Comparison of ENCODE assay signal across 21 cellular contexts in genomic region chr2:235523021-235523420, GRCh38. TPM values are rescaled to one million over a fixed set of nuclear protein-coding genes. Genes with fewer than 3 reads are reported as not detected.
DNase-seq lines count a peak whose midpoint lies in the region; ATAC-seq, FAIRE-seq and TF ChIP-seq lines count a peak whose summit lies in the region.
"Had no signal": no experiment of that assay in that cellular context is flagged by ENCODE, and none has a peak within 500 bp of the region (broad histone marks: within the 10 kb centered on the region; RNA-seq: fewer than 3 reads in every experiment).

No MANE protein-coding gene starts in this region.

- no peak overlapping the region for H3K4me2 ChIP-seq in mesendoderm (ENCODE audit: low read length)
- H3K4me2 ChIP-seq: PC-9 had no signal

- no peak for FAIRE-seq in kidney (lab: Jason Lieb, UNC)
- FAIRE-seq in RCC 7860 (lab: Jason Lieb, UNC): no peak
- FAIRE-seq: D721Med, H54 had no signal

- H3K36me3 ChIP-seq in HEK293 (ENCODE audit: control insufficient read depth in 2 of 2, insufficient read depth in 1 of 2, low read length in 2 of 2): no peaks in the 10 kb centered on the region
- H3K36me3 ChIP-seq in kidney (ENCODE audit: control insufficient read depth in 1 of 2, insufficient read depth in 2 of 2, low read length in 2 of 2): no peaks in the 10 kb centered on the region
- H3K36me3 ChIP-seq in mesendoderm (ENCODE audit: control insufficient read depth, insufficient read depth, low read length): no peaks in the 10 kb centered on the region
- H3K36me3 ChIP-seq: SJCRH30 had no signal

- H3K27ac ChIP-seq in HEK293 (ENCODE audit: extremely low read depth, low read depth, low read length): no peak overlapping the region
- H3K27ac ChIP-seq in kidney (ENCODE audit: low read depth in 2 of 2, low read length in 2 of 2): no peak overlapping the region
- no peak overlapping the region for H3K27ac ChIP-seq in mesendoderm (ENCODE audit: low read depth, low read length)
- H3K27ac ChIP-seq: BLaER1 treated with 17β-estradiol and CSF1 and Interleukin-3, amounts not matched to agents 10 nM and 100 nM; HL-60; PC-9; SJCRH30 had no signal

- no peak overlapping the region for H3K56ac ChIP-seq in mesendoderm (ENCODE audit: low read length)

- H4K5ac ChIP-seq in mesendoderm (ENCODE audit: low read length): no peak overlapping the region

- H2BK5ac ChIP-seq in mesendoderm (ENCODE audit: low read length): no peak overlapping the region

- no peak overlapping the region for H2AK5ac ChIP-seq in mesendoderm (ENCODE audit: low read length)

- no peak overlapping the region for H3K18ac ChIP-seq in mesendoderm (ENCODE audit: low read length)

- H3K9ac ChIP-seq in kidney (ENCODE audit: low read length in 2 of 2): no peak overlapping the region
- H3K9ac ChIP-seq in mesendoderm (ENCODE audit: low read length): no peak overlapping the region
- H3K9ac ChIP-seq: BLaER1 treated with 17β-estradiol and CSF1 and Interleukin-3, amounts not matched to agents 10 nM and 100 nM had no signal

- H3K23ac ChIP-seq in mesendoderm (ENCODE audit: low read length): no peak overlapping the region

- DNase-seq in CMK (ENCODE audit: low read depth) (peak; percentile 14), kidney (peak; percentile 7), posterior vena cava (ENCODE audit: low spot score) (peak; percentile 23), RCC 7860 (ENCODE audit: low spot score) (no peak), mesendoderm (no peak)
- DNase-seq: CD8-positive, alpha-beta T cell; DMS79 treated with DMSO at 0.1 percent for 48 hours; MM.1S; NCI-H1417 treated with DMSO at 0.1 percent for 48 hours; NCI-H187 treated with DMSO at 0.1 percent for 48 hours; NCI-H345; NCI-H526; PC-9; SJCRH30 had no signal

- peaks cover 10% of the 10 kb centered on the region for H3K4me1 ChIP-seq in HEK293 (ENCODE audit: control insufficient read depth, insufficient read depth, low read length)
- H3K4me1 ChIP-seq in kidney (ENCODE audit: control insufficient read depth in 1 of 2, insufficient read depth in 1 of 2, low read depth in 1 of 2, low read length in 2 of 2): peaks cover 8 to 24% of the 10 kb centered on the region in 2 donors
- H3K4me1 ChIP-seq in mesendoderm (ENCODE audit: control insufficient read depth, low read depth, low read length): peaks cover 4% of the 10 kb centered on the region

- H3K27me3 ChIP-seq in mesendoderm (ENCODE audit: insufficient read depth, low read length, poor library complexity): no peaks in the 10 kb centered on the region
- H3K27me3 ChIP-seq: BLaER1 treated with 17β-estradiol and CSF1 and Interleukin-3, amounts not matched to agents 10 nM and 100 nM; SJCRH30 had no signal

- H3K4me3 ChIP-seq in HEK293 (ENCODE audit: low read depth, low read length): no peak overlapping the region
- H3K4me3 ChIP-seq in kidney (ENCODE audit: low read length in 2 of 2): no peak overlapping the region
- H3K4me3 ChIP-seq in mesendoderm (ENCODE audit: low read length): no peak overlapping the region
- H3K4me3 ChIP-seq: BLaER1 treated with 17β-estradiol and CSF1 and Interleukin-3, amounts not matched to agents 10 nM and 100 nM; PC-9; SJCRH30 had no signal

- POLR2A ChIA-PET in HEK293 (lab: Yijun Ruan, JAX): no interaction called here

- TF ChIP-seq CTCF in HEK293 (tag by site-specific recombination; IDR thresholded peaks at IDR 0.05) (no peak), kidney (IDR thresholded peaks at IDR 0.05; ENCODE audit: borderline replicate concordance, extremely low read depth, insufficient read depth) (no peak)

- no peak overlapping the region for H2BK120ac ChIP-seq in mesendoderm (ENCODE audit: low read depth, low read length)

- no peak overlapping the region for H2BK15ac ChIP-seq in mesendoderm (replicated peaks; ENCODE audit: low read depth)

- no peak overlapping the region for H4K8ac ChIP-seq in mesendoderm (ENCODE audit: low read depth, low read length)

- intact Hi-C loops in kidney (cut with DNase I): no loop called here
- intact Hi-C loops in posterior vena cava (cut with DNase I): no loop called here

- peaks cover 34% of the 10 kb centered on the region for H3K79me1 ChIP-seq in mesendoderm (ENCODE audit: low read length)

- ATAC-seq in HG03460 (IDR thresholded peaks at IDR 0.05; ENCODE audit: unreplicated experiment): no peak
- ATAC-seq: CD8-positive, alpha-beta T cell had no signal

- CTCF ChIA-PET in HEK293 (lab: Yijun Ruan, JAX): interaction anchor here (0.6 kb wide), 1 partner anchor 174 kb away, joined by 3 read pairs; no protein-coding TSS in a partner anchor

- no peak overlapping the region for H3K4ac ChIP-seq in mesendoderm (ENCODE audit: low read depth, low read length)

- WGBS in mesendoderm (ENCODE audit: extremely low coverage, insufficient coverage, low lambda C conversion rate): no CpG with 5 or more reads among the region's 5 CpGs

- no peaks in the 10 kb centered on the region for H3K9me3 ChIP-seq in HEK293 (ENCODE audit: control insufficient read depth, insufficient read depth, low read depth, low read length)
- H3K9me3 ChIP-seq in kidney (ENCODE audit: control insufficient read depth in 1 of 2, low read length in 2 of 2): no peaks in the 10 kb centered on the region

- H3K79me2 ChIP-seq in mesendoderm (ENCODE audit: control insufficient read depth, insufficient read depth, low read length): peaks cover 51% of the 10 kb centered on the region

TF ChIP-seq in HEK293, 187 proteins besides CTCF, POLR2A, EP300 and RAD21:
- TF ChIP-seq ZNF629 (tag by site-specific recombination; IDR thresholded peaks at IDR 0.05) (peak; percentile 52), ZBTB20 (tag by site-specific recombination; IDR thresholded peaks at IDR 0.05) (peak; percentile 72), ATF2 (tag by site-specific recombination; IDR thresholded peaks at IDR 0.05; ENCODE audit: low read depth) (peak; percentile 35; the same call in 1 of the 2 replicates), ZBTB21 (tag by site-specific recombination; IDR thresholded peaks at IDR 0.05) (peak; percentile 54; the same call in 1 of the 2 replicates), ZNF701 (tag by site-specific recombination; IDR thresholded peaks at IDR 0.05) (no peak)
- TF ChIP-seq, protein P1, sequence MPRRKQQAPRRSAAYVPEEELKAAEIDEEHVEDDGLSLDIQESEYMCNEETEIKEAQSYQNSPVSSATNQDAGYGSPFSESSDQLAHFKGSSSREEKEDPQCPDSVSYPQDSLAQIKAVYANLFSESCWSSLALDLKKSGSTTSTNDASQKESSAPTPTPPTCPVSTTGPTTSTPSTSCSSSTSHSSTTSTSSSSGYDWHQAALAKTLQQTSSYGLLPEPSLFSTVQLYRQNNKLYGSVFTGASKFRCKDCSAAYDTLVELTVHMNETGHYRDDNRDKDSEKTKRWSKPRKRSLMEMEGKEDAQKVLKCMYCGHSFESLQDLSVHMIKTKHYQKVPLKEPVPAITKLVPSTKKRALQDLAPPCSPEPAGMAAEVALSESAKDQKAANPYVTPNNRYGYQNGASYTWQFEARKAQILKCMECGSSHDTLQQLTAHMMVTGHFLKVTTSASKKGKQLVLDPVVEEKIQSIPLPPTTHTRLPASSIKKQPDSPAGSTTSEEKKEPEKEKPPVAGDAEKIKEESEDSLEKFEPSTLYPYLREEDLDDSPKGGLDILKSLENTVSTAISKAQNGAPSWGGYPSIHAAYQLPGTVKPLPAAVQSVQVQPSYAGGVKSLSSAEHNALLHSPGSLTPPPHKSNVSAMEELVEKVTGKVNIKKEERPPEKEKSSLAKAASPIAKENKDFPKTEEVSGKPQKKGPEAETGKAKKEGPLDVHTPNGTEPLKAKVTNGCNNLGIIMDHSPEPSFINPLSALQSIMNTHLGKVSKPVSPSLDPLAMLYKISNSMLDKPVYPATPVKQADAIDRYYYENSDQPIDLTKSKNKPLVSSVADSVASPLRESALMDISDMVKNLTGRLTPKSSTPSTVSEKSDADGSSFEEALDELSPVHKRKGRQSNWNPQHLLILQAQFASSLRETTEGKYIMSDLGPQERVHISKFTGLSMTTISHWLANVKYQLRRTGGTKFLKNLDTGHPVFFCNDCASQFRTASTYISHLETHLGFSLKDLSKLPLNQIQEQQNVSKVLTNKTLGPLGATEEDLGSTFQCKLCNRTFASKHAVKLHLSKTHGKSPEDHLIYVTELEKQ (tag by site-specific recombination; IDR thresholded peaks at IDR 0.05; ENCODE audit: borderline replicate concordance): no peak

RNA-seq across cellular contexts. Expression of gene AGAP1, which starts 29.2 kb away (rescaled TPM):
- total RNA-seq in kidney: 44.5 TPM
- 8.1 TPM for polyA plus RNA-seq in kidney (ENCODE audit: insufficient read depth, low read depth, low replicate concordance)
- total RNA-seq in posterior vena cava: 10 to 100 TPM; 28.9 to 33.3 TPM
- 17.4 TPM for polyA plus RNA-seq in mesendoderm (2013, experiment 1 of 2)
- 16.8 TPM for polyA plus RNA-seq in mesendoderm (2013, experiment 2 of 2)
- polyA plus RNA-seq: IgD-negative memory B cell had no signal

Comparison
In these comparisons a context has a peak if more than half of its experiments do, and no peak if none do; other contexts are left out.
1. DNase-seq: peak in CMK (single experiment), kidney (single experiment) and posterior vena cava (single experiment); none in RCC 7860 (single experiment) and mesendoderm (single experiment).